In the genomic region with DNA sequence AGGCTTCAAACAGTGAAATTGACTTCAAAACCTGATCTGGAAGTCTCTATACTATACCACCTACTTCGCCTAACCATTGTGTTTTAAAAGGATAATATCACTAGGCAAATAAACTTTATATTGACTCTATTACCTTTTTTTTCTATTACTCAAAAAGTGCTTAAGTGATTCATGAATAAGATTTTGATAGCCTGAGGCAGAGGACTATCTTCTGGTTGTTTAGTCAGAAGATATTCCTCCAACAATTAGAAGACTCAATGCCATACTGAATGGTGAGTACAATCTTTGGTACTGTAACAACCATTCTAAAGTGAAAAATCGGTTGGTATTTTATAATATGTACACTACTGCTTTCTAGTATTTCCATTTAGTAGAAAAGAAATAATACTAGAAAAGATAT, we compare ENCODE assay signal across 22 cellular contexts. TPM values are rescaled to one million over a fixed set of nuclear protein-coding genes. Genes with fewer than 3 reads are reported as not detected.
"Had no signal": no experiment of that assay in that cellular context is flagged by ENCODE, and none has a peak within 500 bp of the region (broad histone marks: within the 10 kb centered on the region; RNA-seq: fewer than 3 reads in every experiment).

No MANE protein-coding gene starts in this region.

- H3K36me3 ChIP-seq: MG63, SJCRH30 had no signal

- H3K4me1 ChIP-seq: SJCRH30 had no signal

- H3K9me3 ChIP-seq: MG63, SJCRH30 had no signal

- DNase-seq: IMR-90, Karpas-422, KG1, MG63, NCI-H1092, NCI-H1105 treated with DMSO at 0.1 percent for 48 hours, NCI-H1417 treated with DMSO at 0.1 percent for 48 hours, NCI-H146, NCI-H1694 treated with DMSO at 0.1 percent for 48 hours, NCI-H1930, NCI-H2081, NCI-H2107, NCI-H2227 treated with DMSO at 0.1 percent for 48 hours, NCI-H510A, NCI-H524 treated with DMSO at 0.1 percent for 48 hours, NCI-H69, NCI-H774, SHP77 treated with DMSO at 0.1 percent for 48 hours, SJCRH30 had no signal

- H3K27ac ChIP-seq: RWPE1, SJCRH30 had no signal

- ATAC-seq: HepG2, Panc1 had no signal

- H3K4me3 ChIP-seq: MG63, SJCRH30 had no signal

- H3K27me3 ChIP-seq: MG63, SJCRH30 had no signal

RNA-seq across cellular contexts. Expression of gene SLC6A15, which starts 22.8 kb away (rescaled TPM):
- polyA plus RNA-seq: HepG2 had no signal
